ENCODE assay signal across 12 cellular contexts in the genomic region with DNA sequence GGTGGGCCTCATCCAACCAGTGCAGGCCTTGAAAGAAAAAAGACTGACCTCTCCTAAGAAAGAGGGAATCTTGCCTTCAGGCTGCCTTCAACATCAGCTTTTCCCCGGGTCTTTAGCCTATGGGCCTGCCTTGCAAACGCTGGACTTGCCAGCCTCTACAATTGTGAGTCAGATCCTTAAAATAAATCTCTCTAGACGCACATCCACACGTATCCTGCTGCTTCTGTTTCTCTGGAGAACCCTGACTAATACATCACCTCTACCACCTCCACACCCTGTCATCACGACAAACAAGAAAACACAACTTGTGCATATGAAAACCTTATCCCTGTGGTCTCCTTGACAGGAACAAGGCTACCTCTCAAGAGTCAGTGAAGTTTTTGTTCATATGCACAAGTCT. TPM values are rescaled to one million over a fixed set of nuclear protein-coding genes. Genes with fewer than 3 reads are reported as not detected.
DNase-seq lines count a peak whose midpoint lies in the region; ATAC-seq and TF ChIP-seq lines count a peak whose summit lies in the region.
"Had no signal": no experiment of that assay in that cellular context is flagged by ENCODE, and none has a peak within 500 bp of the region (broad histone marks: within the 10 kb centered on the region; RNA-seq: fewer than 3 reads in every experiment).

No MANE protein-coding gene starts in this region.

- no peaks in the 10 kb centered on the region for H3K27me3 ChIP-seq in AG04450 (ENCODE audit: control insufficient read depth, insufficient read depth, low read length)
- H3K27me3 ChIP-seq in MG63, result no peaks in the 10 kb centered on the region

- CTCF ChIA-PET in AG04450 (lab: Charles Lee), result no interaction called here

- peak overlapping the region; percentile 12 for H3K27ac ChIP-seq in AG04450 (ENCODE audit: low read depth, low read length)
- H3K27ac ChIP-seq in mesodermal cell (ENCODE audit: low read depth, low read length, severe bottlenecking), result peak overlapping the region; percentile 13

- H3K9me3 Mint-ChIP-seq in stimulated activated memory B cell treated with anti-CD40 and anti-IgM and Interleukin-4, amounts not matched to agents 10 μg/mL and 1 μg/mL and 100 μg/mL, for 72 hours, result peaks cover 3% of the 10 kb centered on the region

- no peak overlapping the region for H3K4me3 Mint-ChIP-seq in stimulated activated memory B cell treated with anti-CD40 and anti-IgM and Interleukin-4, amounts not matched to agents 10 μg/mL and 1 μg/mL and 100 μg/mL, for 72 hours
- H3K4me3 Mint-ChIP-seq: activated naive CD4-positive, alpha-beta T cell treated with anti-CD3 and anti-CD28 coated beads, Interleukin-2, amount 50 U/mL, for 24 hours; CD4-positive, CD25-positive, alpha-beta regulatory T cell had no signal

- no peaks in the 10 kb centered on the region for H3K27me3 Mint-ChIP-seq in stimulated activated memory B cell treated with anti-CD40 and anti-IgM and Interleukin-4, amounts not matched to agents 10 μg/mL and 1 μg/mL and 100 μg/mL, for 72 hours
- H3K27me3 Mint-ChIP-seq: activated naive CD4-positive, alpha-beta T cell treated with anti-CD3 and anti-CD28 coated beads, Interleukin-2, amount 50 U/mL, for 24 hours had no signal

- DNase-seq in AG04450 (ENCODE audit: low read depth, low spot score), result peak; percentile 78
- DNase-seq in MG63, result peak; percentile 69
- DNase-seq in dedifferentiated amniotic fluid mesenchymal stem cell (ENCODE audit: extremely low spot score), result peak; percentile 42
- no peak for DNase-seq in NCI-H1436 (lab: John Stamatoyannopoulos, UW)
- DNase-seq: CD4-positive, CD25-positive, alpha-beta regulatory T cell; naive B cell; NCI-H1417 treated with DMSO at 0.1 percent for 48 hours had no signal

- ATAC-seq in GM18502 (IDR thresholded peaks at IDR 0.05; ENCODE audit: poor library complexity, unreplicated experiment), result no peak
- no peak for ATAC-seq in activated CD4-positive, CD25-positive, alpha-beta regulatory T cell treated with anti-CD3 and anti-CD28 coated beads, Interleukin-2, amount 50 U/mL, for 24 hours
- ATAC-seq in stimulated activated memory B cell treated with anti-CD40 and anti-IgM and Interleukin-4, amounts not matched to agents 10 μg/mL and 1 μg/mL and 100 μg/mL, for 72 hours, result no peak

- H3K9me3 ChIP-seq in AG04450 (ENCODE audit: control insufficient read depth, insufficient read depth, low read length) (peaks cover 8% of the 10 kb centered on the region; the same call in 1 of the 2 replicates), MG63 (peaks cover 13% of the 10 kb centered on the region), mesodermal cell (ENCODE audit: control insufficient read depth, low read length) (peaks cover 4% of the 10 kb centered on the region)

- H3K27ac Mint-ChIP-seq in stimulated activated memory B cell treated with anti-CD40 and anti-IgM and Interleukin-4, amounts not matched to agents 10 μg/mL and 1 μg/mL and 100 μg/mL, for 72 hours, result no peak overlapping the region
- H3K27ac Mint-ChIP-seq: activated naive CD4-positive, alpha-beta T cell treated with anti-CD3 and anti-CD28 coated beads, Interleukin-2, amount 50 U/mL, for 24 hours; CD4-positive, CD25-positive, alpha-beta regulatory T cell had no signal

- POLR2A ChIA-PET in AG04450 (lab: Yijun Ruan, JAX), result no interaction called here

- WGBS in mesodermal cell (ENCODE audit: insufficient coverage in 2 of 2), 2 experiments, result 61 to 64% methylated on average over 5 of the region's 5 CpGs

- no peak overlapping the region for H3K4me3 ChIP-seq in AG04450 (ENCODE audit: low read depth, low read length)
- H3K4me3 ChIP-seq in MG63, result no peak overlapping the region
- H3K4me3 ChIP-seq in mesodermal cell (ENCODE audit: extremely low read depth, insufficient read depth, low read length, poor library complexity, severe bottlenecking), result no peak overlapping the region

- H3K4me1 ChIP-seq in mesodermal cell (ENCODE audit: control insufficient read depth, insufficient read depth, low read length, poor library complexity, severe bottlenecking), result peaks cover 26% of the 10 kb centered on the region

- H3K36me3 Mint-ChIP-seq in stimulated activated memory B cell treated with anti-CD40 and anti-IgM and Interleukin-4, amounts not matched to agents 10 μg/mL and 1 μg/mL and 100 μg/mL, for 72 hours, result peaks cover 5% of the 10 kb centered on the region
- H3K36me3 Mint-ChIP-seq: CD4-positive, CD25-positive, alpha-beta regulatory T cell had no signal

- H3K4me1 Mint-ChIP-seq in stimulated activated memory B cell treated with anti-CD40 and anti-IgM and Interleukin-4, amounts not matched to agents 10 μg/mL and 1 μg/mL and 100 μg/mL, for 72 hours, result peaks cover 3% of the 10 kb centered on the region
- H3K4me1 Mint-ChIP-seq: activated naive CD4-positive, alpha-beta T cell treated with anti-CD3 and anti-CD28 coated beads, Interleukin-2, amount 50 U/mL, for 24 hours; CD4-positive, CD25-positive, alpha-beta regulatory T cell had no signal

- no peak for TF ChIP-seq CTCF in AG04450 (IDR thresholded peaks at IDR 0.05; ENCODE audit: low read depth, low read length)

- peaks cover 12% of the 10 kb centered on the region for H3K36me3 ChIP-seq in MG63
- peaks cover 18% of the 10 kb centered on the region for H3K36me3 ChIP-seq in mesodermal cell (ENCODE audit: control insufficient read depth, insufficient read depth, low read length)

RNA-seq across cellular contexts. Expression of a gene that starts 11.8 kb away (rescaled TPM):
- polyA plus RNA-seq in AG04450 (2011; rRNA removed), result 70.9 and 78.4 TPM in 2 replicates
- 142 and 149 TPM in 2 replicates for polyA minus RNA-seq in AG04450 (2011; rRNA and poly(A)+ RNA removed)
- 52.7 and 71.9 TPM in 2 replicates for total RNA-seq in MG63 (2014; rRNA removed; shearing (Covaris generic); ENCODE audit: low replicate concordance)
- 105 TPM for polyA plus RNA-seq in mesodermal cell (2013, experiment 1 of 2)
- polyA plus RNA-seq in mesodermal cell (2013, experiment 2 of 2), result 88.7 TPM
